25 cellular contexts compared by ENCODE assay signal in genomic region chr19:41905273-41906002, GRCh38. TPM values are rescaled to one million over a fixed set of nuclear protein-coding genes. Genes with fewer than 3 reads are reported as not detected.
DNase-seq lines count a peak whose midpoint lies in the region; ATAC-seq, FAIRE-seq and TF ChIP-seq lines count a peak whose summit lies in the region.
"Had no signal": no experiment of that assay in that cellular context is flagged by ENCODE, and none has a peak within 500 bp of the region (broad histone marks: within the 10 kb centered on the region; RNA-seq: fewer than 3 reads in every experiment).

No MANE protein-coding gene starts in this region.

- no peak overlapping the region for H2AFZ ChIP-seq in HepG2 (ENCODE audit: low read length)
- H2AFZ ChIP-seq: neural progenitor cell had no signal

- in situ Hi-C loops in HepG2 (cut with HindIII; ENCODE audit: extremely low pct_ligation_motif_present, low pct_unique_long_range_greater_than_20kb) = no loop called here

- TF ChIP-seq CTCF in HepG2 (CRISPR knock-in tag; IDR thresholded peaks at IDR 0.05) (no peak), right lobe of liver (IDR thresholded peaks at IDR 0.05) (no peak), BE2C (IDR thresholded peaks at IDR 0.05; ENCODE audit: low read depth, low read length) (no peak)

- peak overlapping the region; percentile 75 for H3K27ac Mint-ChIP-seq in central memory CD8-positive, alpha-beta T cell (ENCODE audit: low read depth)
- no peak overlapping the region for H3K27ac Mint-ChIP-seq in activated naive CD4-positive, alpha-beta T cell treated with anti-CD3 and anti-CD28 coated beads for 36 hours
- H3K27ac Mint-ChIP-seq: activated CD4-positive, alpha-beta memory T cell treated with anti-CD3 and anti-CD28 coated beads for 36 hours; neural progenitor cell; T-helper 1 cell treated with Interleukin-12 subunit alpha and Interleukin-12 subunit beta and Interleukin-4 antibody, amounts not matched to agents 30 μg/mL and 1 μg/mL, for 36 hours had no signal

- no peak overlapping the region for H3K4me3 Mint-ChIP-seq in central memory CD8-positive, alpha-beta T cell
- no peak overlapping the region for H3K4me3 Mint-ChIP-seq in activated naive CD4-positive, alpha-beta T cell treated with anti-CD3 and anti-CD28 coated beads for 36 hours
- H3K4me3 Mint-ChIP-seq: activated CD4-positive, alpha-beta memory T cell treated with anti-CD3 and anti-CD28 coated beads for 36 hours; neural progenitor cell; T-helper 1 cell treated with Interleukin-12 subunit alpha and Interleukin-12 subunit beta and Interleukin-4 antibody, amounts not matched to agents 30 μg/mL and 1 μg/mL, for 36 hours had no signal

- DNase-seq in HepG2 (ENCODE audit: low spot score) (no peak), right lobe of liver (no peak), SHP77 (lab: John Stamatoyannopoulos, UW) (no peak), BE2C (no peak), 8988T (no peak)
- DNase-seq in central memory CD8-positive, alpha-beta T cell (ENCODE audit: low spot score in 2 of 2) = no peak
- DNase-seq in activated naive CD4-positive, alpha-beta T cell treated with anti-CD3 and anti-CD28 coated beads for 36 hours = no peak
- DNase-seq: activated CD4-positive, alpha-beta memory T cell treated with anti-CD3 and anti-CD28 coated beads for 36 hours; activated naive CD4-positive, alpha-beta T cell treated with Interleukin-2 at 50 U/mL for 16 hours; DMS53; mesendoderm; MV-4-11; NCI-H1694 treated with DMSO at 0.1 percent for 48 hours; NCI-H69; psoas muscle; Right ventricle myocardium superior; stimulated activated CD4-positive, alpha-beta T cell treated with anti-CD3 and anti-CD28 coated beads, Interleukin-2, amount 100 ng/mL, for 48 hours had no signal

- H3K4me1 ChIP-seq in HepG2 (ENCODE audit: insufficient read depth, low read length) (peaks cover 24% of the 10 kb centered on the region), right lobe of liver (peaks cover 0 to 6% (median 2%) of the 10 kb centered on the region in 4 donors), muscle layer of duodenum (ENCODE audit: control insufficient read depth in 1 of 2, insufficient read depth in 2 of 2, low read length in 2 of 2) (no peaks in the 10 kb centered on the region), BE2C (peaks cover 7% of the 10 kb centered on the region)
- H3K4me1 ChIP-seq: ascending aorta, neural progenitor cell, psoas muscle had no signal

- H3K9me3 Mint-ChIP-seq in central memory CD8-positive, alpha-beta T cell = no peaks in the 10 kb centered on the region
- no peaks in the 10 kb centered on the region for H3K9me3 Mint-ChIP-seq in activated naive CD4-positive, alpha-beta T cell treated with anti-CD3 and anti-CD28 coated beads for 36 hours
- H3K9me3 Mint-ChIP-seq: activated CD4-positive, alpha-beta memory T cell treated with anti-CD3 and anti-CD28 coated beads for 36 hours; neural progenitor cell; T-helper 1 cell treated with Interleukin-12 subunit alpha and Interleukin-12 subunit beta and Interleukin-4 antibody, amounts not matched to agents 30 μg/mL and 1 μg/mL, for 36 hours had no signal

- H3K4me3 ChIP-seq in HepG2 (replicated peaks in 1 of 3; ENCODE audit: insufficient read depth in 1 of 3, low read depth in 2 of 3, low read length in 3 of 3) (no peak overlapping the region), right lobe of liver (no peak overlapping the region), muscle layer of duodenum (ENCODE audit: low read depth in 1 of 2, low read length in 2 of 2) (no peak overlapping the region), BE2C (ENCODE audit: low read depth, low read length) (no peak overlapping the region)
- H3K4me3 ChIP-seq: ascending aorta, neural progenitor cell, psoas muscle, smooth muscle cell had no signal

- FAIRE-seq in HepG2 (lab: Jason Lieb, UNC) = no peak
- FAIRE-seq: GM12891 had no signal

- no peak overlapping the region for H3K27ac ChIP-seq in HepG2 (ENCODE audit: extremely low read length, insufficient read depth, low read length)
- H3K27ac ChIP-seq in right lobe of liver = no peak overlapping the region
- H3K27ac ChIP-seq in muscle layer of duodenum (ENCODE audit: low read length) = peak overlapping the region; percentile 67
- H3K27ac ChIP-seq: ascending aorta, neural progenitor cell, psoas muscle had no signal

- CTCF ChIA-PET in HepG2 (lab: Yijun Ruan, JAX; ENCODE audit: low intra/inter-chr PET ratio, low total read pairs) = interaction anchor here (0.6 kb wide), 1 partner anchor 17 kb away, joined by 3 read pairs; no protein-coding TSS in a partner anchor
- CTCF ChIA-PET in activated naive CD4-positive, alpha-beta T cell treated with anti-CD3 and anti-CD28 coated beads for 36 hours (lab: Charles Lee) = no interaction called here

- H3K27me3 Mint-ChIP-seq in central memory CD8-positive, alpha-beta T cell = no peaks in the 10 kb centered on the region
- H3K27me3 Mint-ChIP-seq in activated naive CD4-positive, alpha-beta T cell treated with anti-CD3 and anti-CD28 coated beads for 36 hours (ENCODE audit: low read depth) = no peaks in the 10 kb centered on the region
- H3K27me3 Mint-ChIP-seq: activated CD4-positive, alpha-beta memory T cell treated with anti-CD3 and anti-CD28 coated beads for 36 hours had no signal

- intact Hi-C loops in HepG2 (cut with micrococcal nuclease; ENCODE audit: unreplicated experiment) = no loop called here
- intact Hi-C loops in right lobe of liver (cut with DNase I) = no loop called here
- intact Hi-C loops in activated naive CD4-positive, alpha-beta T cell treated with anti-CD3 and anti-CD28 coated beads for 36 hours (cut with micrococcal nuclease) = no loop called here

- 98% methylated on average over 20 of the region's 24 CpGs for WGBS in HepG2 (ENCODE audit: low lambda C conversion rate)
- 80% methylated on average over 8 of the region's 24 CpGs for WGBS in right lobe of liver (ENCODE audit: insufficient coverage, low coverage, low lambda C conversion rate, missing lambda C conversion rate)

- no peaks in the 10 kb centered on the region for H3K79me2 ChIP-seq in HepG2 (ENCODE audit: insufficient read depth, low read length)

- H3K9me3 ChIP-seq in HepG2 (ENCODE audit: low read length) (no peaks in the 10 kb centered on the region), right lobe of liver (no peaks in the 10 kb centered on the region), muscle layer of duodenum (ENCODE audit: control insufficient read depth in 1 of 2, low read length in 2 of 2) (no peaks in the 10 kb centered on the region), BE2C (no peaks in the 10 kb centered on the region)
- H3K9me3 ChIP-seq: ascending aorta, psoas muscle had no signal

- TF ChIP-seq POLR2A in HepG2 (IDR thresholded peaks at IDR 0.05; ENCODE audit: insufficient read depth in 1 of 2, low read depth in 2 of 2, low read length in 2 of 2) (no peak), right lobe of liver (IDR thresholded peaks at IDR 0.05) (no peak)

- 0 out of 2 replicates have a peak, but pooled peaks cover 3% of the 10 kb centered on the region for H4K20me1 ChIP-seq in HepG2 (ENCODE audit: insufficient read depth, low read length)

- no peak for TF ChIP-seq EP300 in HepG2 (IDR thresholded peaks at IDR 0.05; ENCODE audit: low read depth in 2 of 2, low read length in 2 of 2)
- no peak for TF ChIP-seq EP300 in HepG2 (CRISPR knock-in tag; IDR thresholded peaks at IDR 0.05; ENCODE audit: borderline replicate concordance)

- ATAC-seq in HepG2 (no peak), right lobe of liver (no peak)
- no peak for ATAC-seq in central memory CD8-positive, alpha-beta T cell (replicated peaks; ENCODE audit: extremely low read depth, poor library complexity, severe bottlenecking)
- ATAC-seq: psoas muscle had no signal

- peaks cover 70% of the 10 kb centered on the region for H3K36me3 Mint-ChIP-seq in central memory CD8-positive, alpha-beta T cell (ENCODE audit: insufficient read depth)
- H3K36me3 Mint-ChIP-seq in activated naive CD4-positive, alpha-beta T cell treated with anti-CD3 and anti-CD28 coated beads for 36 hours (ENCODE audit: low read depth) = peaks cover 35% of the 10 kb centered on the region

- H3K4me2 ChIP-seq in HepG2 (ENCODE audit: low read depth, low read length) = no peak overlapping the region
- H3K4me2 ChIP-seq: neural progenitor cell, smooth muscle cell had no signal

- H3K27me3 ChIP-seq in HepG2 (ENCODE audit: control insufficient read depth in 1 of 2, insufficient read depth in 2 of 2, low read length in 2 of 2) (no peaks in the 10 kb centered on the region), right lobe of liver (no peaks in the 10 kb centered on the region), muscle layer of duodenum (ENCODE audit: low read depth, low read length) (no peaks in the 10 kb centered on the region), BE2C (peaks cover under 1% of the 10 kb centered on the region)
- H3K27me3 ChIP-seq: ascending aorta had no signal

- TF ChIP-seq RAD21 in HepG2 (CRISPR knock-in tag; IDR thresholded peaks at IDR 0.05) = no peak

- peaks cover 23 to 46% of the 10 kb centered on the region in 2 experiments; a peak in 4 of 5 replicates for H3K36me3 ChIP-seq in HepG2 (replicated peaks in 1 of 2; ENCODE audit: control insufficient read depth in 1 of 2, insufficient read depth in 2 of 2, low read length in 2 of 2)
- H3K36me3 ChIP-seq in right lobe of liver = peaks cover 0 to 43% (median 27%) of the 10 kb centered on the region in 4 donors
- peaks cover 33 to 65% of the 10 kb centered on the region in 2 donors for H3K36me3 ChIP-seq in muscle layer of duodenum (ENCODE audit: control insufficient read depth in 1 of 2, insufficient read depth in 2 of 2, low read length in 2 of 2)
- H3K36me3 ChIP-seq in BE2C = peaks cover 22% of the 10 kb centered on the region
- H3K36me3 ChIP-seq: neural progenitor cell had no signal

- POLR2A ChIA-PET in HepG2 (lab: Yijun Ruan, JAX) = interaction anchor here (0.9 kb wide), 1 partner anchor 17 kb away, joined by 3 read pairs; no protein-coding TSS in a partner anchor

- H3K9ac ChIP-seq in HepG2 (ENCODE audit: insufficient read depth, low read depth, low read length) = no peak overlapping the region
- H3K9ac ChIP-seq: neural progenitor cell had no signal

- peaks cover 51% of the 10 kb centered on the region for H3K4me1 Mint-ChIP-seq in central memory CD8-positive, alpha-beta T cell
- peaks cover 29% of the 10 kb centered on the region for H3K4me1 Mint-ChIP-seq in activated naive CD4-positive, alpha-beta T cell treated with anti-CD3 and anti-CD28 coated beads for 36 hours (ENCODE audit: low read depth)
- H3K4me1 Mint-ChIP-seq: neural progenitor cell had no signal

- BruUV-seq in HepG2 (replicated peaks; lab: Mats Ljungman, UMichigan) = no TSS peak

RNA-seq across cellular contexts. Expression of gene ARHGEF1, which starts 22.5 kb away (rescaled TPM):
- total RNA-seq in HepG2 (2016; rRNA removed; fragmentation: Illumina TruSeq; extraction: Trizol) = 26.2 and 34.7 TPM in 2 replicates
- total RNA-seq in HepG2 (2016; cell fraction: cytosol; rRNA removed; fragmentation: Illumina TruSeq; extraction: Trizol; ENCODE audit: low read depth) = 6.5 and 9.6 TPM in 2 replicates
- total RNA-seq in HepG2 (2016; cell fraction: insoluble cytoplasmic fraction; rRNA removed; fragmentation: Illumina TruSeq; extraction: Trizol) = 16.1 and 36.8 TPM in 2 replicates
- 10.4 and 11.0 TPM in 2 replicates for total RNA-seq in HepG2 (2016; cell fraction: membrane; rRNA removed; fragmentation: Illumina TruSeq; extraction: Trizol)
- total RNA-seq in HepG2 (2016; cell fraction: nucleus; rRNA removed; fragmentation: Illumina TruSeq; extraction: Trizol) = 28.3 and 29.2 TPM in 2 replicates
- 33.1 and 33.7 TPM in 2 replicates for polyA plus RNA-seq in HepG2 (2011; rRNA removed)
- 20.2 and 33.5 TPM in 2 replicates for polyA plus RNA-seq in HepG2 (2011; cell fraction: cytosol; rRNA removed)
- polyA plus RNA-seq in HepG2 (2011; cell fraction: nucleus; rRNA removed) = 215 and 292 TPM in 2 replicates
- 33.2 and 34.0 TPM in 2 replicates for polyA plus RNA-seq in HepG2 (2012)
- 3.8 and 4.4 TPM in 2 replicates for polyA plus RNA-seq in HepG2 (2016; cell fraction: cytosol; fragmentation: Illumina TruSeq; extraction: Trizol; ENCODE audit: low read depth)
- 20.7 and 29.5 TPM in 2 replicates for polyA plus RNA-seq in HepG2 (2016; cell fraction: insoluble cytoplasmic fraction; fragmentation: Illumina TruSeq; extraction: Trizol; ENCODE audit: low read depth)
- 7.4 and 8.4 TPM in 2 replicates for polyA plus RNA-seq in HepG2 (2016; cell fraction: membrane; fragmentation: Illumina TruSeq; extraction: Trizol; ENCODE audit: low read depth)
- 90.2 and 102 TPM in 2 replicates for polyA plus RNA-seq in HepG2 (2016; cell fraction: nucleus; fragmentation: Illumina TruSeq; extraction: Trizol; ENCODE audit: insufficient read depth, low read depth)
- 15.9 and 39.4 TPM in 2 replicates for polyA minus RNA-seq in HepG2 (2011; rRNA and poly(A)+ RNA removed; ENCODE audit: low replicate concordance)
- 16.3 and 26.4 TPM in 2 replicates for polyA minus RNA-seq in HepG2 (2011; cell fraction: cytosol; rRNA and poly(A)+ RNA removed)
- polyA minus RNA-seq in HepG2 (2011; cell fraction: nucleus; rRNA and poly(A)+ RNA removed) = 29.6 and 31.9 TPM in 2 replicates
- total RNA-seq in right lobe of liver = 10 to 100 TPM; 25.3 to 39.7 (median 30.2) TPM
- polyA plus RNA-seq in BE2C (2012; ENCODE audit: insufficient read depth, insufficient read length, low read depth) = 33.2 TPM
- 100 to 1,000 TPM; 246 to 260 TPM for total RNA-seq in activated naive CD4-positive, alpha-beta T cell treated with anti-CD3 and anti-CD28 coated beads for 36 hours

RNA-seq across cellular contexts. Expression of gene ERFL, which starts 22.8 kb away (rescaled TPM):
- total RNA-seq in HepG2 (2016; rRNA removed; fragmentation: Illumina TruSeq; extraction: Trizol) = not detected in 2 replicates
- total RNA-seq in HepG2 (2016; cell fraction: cytosol; rRNA removed; fragmentation: Illumina TruSeq; extraction: Trizol; ENCODE audit: low read depth) = not detected in 2 replicates
- not detected in 2 replicates for total RNA-seq in HepG2 (2016; cell fraction: insoluble cytoplasmic fraction; rRNA removed; fragmentation: Illumina TruSeq; extraction: Trizol)
- not detected in 2 replicates for total RNA-seq in HepG2 (2016; cell fraction: membrane; rRNA removed; fragmentation: Illumina TruSeq; extraction: Trizol)
- not detected in 2 replicates for total RNA-seq in HepG2 (2016; cell fraction: nucleus; rRNA removed; fragmentation: Illumina TruSeq; extraction: Trizol)
- not detected in 2 replicates for polyA plus RNA-seq in HepG2 (2011; rRNA removed)
- 0.03 TPM in 1 of 2 replicates, not detected in the other for polyA plus RNA-seq in HepG2 (2011; cell fraction: cytosol; rRNA removed)
- polyA plus RNA-seq in HepG2 (2011; cell fraction: nucleus; rRNA removed) = not detected in 2 replicates
- polyA plus RNA-seq in HepG2 (2012) = 0.07 TPM in 1 of 2 replicates, not detected in the other
- not detected in 2 replicates for polyA plus RNA-seq in HepG2 (2016; cell fraction: cytosol; fragmentation: Illumina TruSeq; extraction: Trizol; ENCODE audit: low read depth)
- polyA plus RNA-seq in HepG2 (2016; cell fraction: insoluble cytoplasmic fraction; fragmentation: Illumina TruSeq; extraction: Trizol; ENCODE audit: low read depth) = not detected in 2 replicates
- polyA plus RNA-seq in HepG2 (2016; cell fraction: membrane; fragmentation: Illumina TruSeq; extraction: Trizol; ENCODE audit: low read depth) = not detected in 2 replicates
- polyA plus RNA-seq in HepG2 (2016; cell fraction: nucleus; fragmentation: Illumina TruSeq; extraction: Trizol; ENCODE audit: insufficient read depth, low read depth) = not detected in 2 replicates
- polyA minus RNA-seq in HepG2 (2011; rRNA and poly(A)+ RNA removed; ENCODE audit: low replicate concordance) = not detected in 2 replicates
- not detected in 2 replicates for polyA minus RNA-seq in HepG2 (2011; cell fraction: cytosol; rRNA and poly(A)+ RNA removed)
- polyA minus RNA-seq in HepG2 (2011; cell fraction: nucleus; rRNA and poly(A)+ RNA removed) = not detected in 2 replicates
- not detected for total RNA-seq in right lobe of liver
- not detected for polyA plus RNA-seq in BE2C (2012; ENCODE audit: insufficient read depth, insufficient read length, low read depth)
- 1 to 10 TPM in 1 of 2 experiments, under 1 TPM in 1; 0.99 to 1.3 TPM for total RNA-seq in activated naive CD4-positive, alpha-beta T cell treated with anti-CD3 and anti-CD28 coated beads for 36 hours
- total RNA-seq: ascending aorta, glomerular endothelial cell, psoas muscle, Right ventricle myocardium superior, urinary bladder had no signal

RNA-seq across cellular contexts. Expression of gene CD79A, which starts 28.4 kb away (rescaled TPM):
- 0.27 and 0.33 TPM in 2 replicates for total RNA-seq in HepG2 (2016; rRNA removed; fragmentation: Illumina TruSeq; extraction: Trizol)
- total RNA-seq in HepG2 (2016; cell fraction: cytosol; rRNA removed; fragmentation: Illumina TruSeq; extraction: Trizol; ENCODE audit: low read depth) = 0.26 and 0.51 TPM in 2 replicates
- 0.24 and 0.37 TPM in 2 replicates for total RNA-seq in HepG2 (2016; cell fraction: insoluble cytoplasmic fraction; rRNA removed; fragmentation: Illumina TruSeq; extraction: Trizol)
- total RNA-seq in HepG2 (2016; cell fraction: membrane; rRNA removed; fragmentation: Illumina TruSeq; extraction: Trizol) = 0.62 TPM in 1 of 2 replicates, not detected in the other
- 0.40 TPM in 1 of 2 replicates, not detected in the other for total RNA-seq in HepG2 (2016; cell fraction: nucleus; rRNA removed; fragmentation: Illumina TruSeq; extraction: Trizol)
- 0.24 and 0.30 TPM in 2 replicates for polyA plus RNA-seq in HepG2 (2011; rRNA removed)
- polyA plus RNA-seq in HepG2 (2011; cell fraction: cytosol; rRNA removed) = 0.44 and 0.52 TPM in 2 replicates
- 0.31 and 0.51 TPM in 2 replicates for polyA plus RNA-seq in HepG2 (2011; cell fraction: nucleus; rRNA removed)
- polyA plus RNA-seq in HepG2 (2012) = 0.25 TPM in 1 of 2 replicates, not detected in the other
- 0.21 and 0.44 TPM in 2 replicates for polyA plus RNA-seq in HepG2 (2016; cell fraction: cytosol; fragmentation: Illumina TruSeq; extraction: Trizol; ENCODE audit: low read depth)
- polyA plus RNA-seq in HepG2 (2016; cell fraction: insoluble cytoplasmic fraction; fragmentation: Illumina TruSeq; extraction: Trizol; ENCODE audit: low read depth) = 0.49 and 0.52 TPM in 2 replicates
- 0.69 and 1.1 TPM in 2 replicates for polyA plus RNA-seq in HepG2 (2016; cell fraction: membrane; fragmentation: Illumina TruSeq; extraction: Trizol; ENCODE audit: low read depth)
- 0.78 and 0.95 TPM in 2 replicates for polyA plus RNA-seq in HepG2 (2016; cell fraction: nucleus; fragmentation: Illumina TruSeq; extraction: Trizol; ENCODE audit: insufficient read depth, low read depth)
- polyA minus RNA-seq in HepG2 (2011; rRNA and poly(A)+ RNA removed; ENCODE audit: low replicate concordance) = 0.26 and 0.84 TPM in 2 replicates
- polyA minus RNA-seq in HepG2 (2011; cell fraction: cytosol; rRNA and poly(A)+ RNA removed) = 0.49 TPM in 1 of 2 replicates, not detected in the other
- not detected in 2 replicates for polyA minus RNA-seq in HepG2 (2011; cell fraction: nucleus; rRNA and poly(A)+ RNA removed)
- total RNA-seq in right lobe of liver = under 1 TPM in 4 of 6 experiments, not detected in 2; 0.18 to 0.71 (median 0.39) TPM
- not detected for polyA plus RNA-seq in BE2C (2012; ENCODE audit: insufficient read depth, insufficient read length, low read depth)
- total RNA-seq in activated naive CD4-positive, alpha-beta T cell treated with anti-CD3 and anti-CD28 coated beads for 36 hours = 1 to 10 TPM; 2.5 to 2.7 TPM
- total RNA-seq: ascending aorta, Right ventricle myocardium superior, smooth muscle cell had no signal

RNA-seq across cellular contexts. Expression of gene RPS19, which starts 45.4 kb away (rescaled TPM):
- total RNA-seq in HepG2 (2016; rRNA removed; fragmentation: Illumina TruSeq; extraction: Trizol) (4,758 and 5,028 TPM in 2 replicates), right lobe of liver (100 to 1,000 TPM; 347 to 556 (median 499) TPM)
- total RNA-seq in HepG2 (2016; cell fraction: cytosol; rRNA removed; fragmentation: Illumina TruSeq; extraction: Trizol; ENCODE audit: low read depth) = 8,990 and 9,707 TPM in 2 replicates
- 4,892 and 5,330 TPM in 2 replicates for total RNA-seq in HepG2 (2016; cell fraction: insoluble cytoplasmic fraction; rRNA removed; fragmentation: Illumina TruSeq; extraction: Trizol)
- total RNA-seq in HepG2 (2016; cell fraction: membrane; rRNA removed; fragmentation: Illumina TruSeq; extraction: Trizol) = 12,897 and 13,497 TPM in 2 replicates
- 1,659 and 1,838 TPM in 2 replicates for total RNA-seq in HepG2 (2016; cell fraction: nucleus; rRNA removed; fragmentation: Illumina TruSeq; extraction: Trizol)
- 1,633 and 1,983 TPM in 2 replicates for polyA plus RNA-seq in HepG2 (2011; rRNA removed)
- 4,354 and 8,495 TPM in 2 replicates for polyA plus RNA-seq in HepG2 (2011; cell fraction: cytosol; rRNA removed)
- 1,845 and 2,001 TPM in 2 replicates for polyA plus RNA-seq in HepG2 (2011; cell fraction: nucleus; rRNA removed)
- 3,093 and 4,312 TPM in 2 replicates for polyA plus RNA-seq in HepG2 (2012)
- polyA plus RNA-seq in HepG2 (2016; cell fraction: cytosol; fragmentation: Illumina TruSeq; extraction: Trizol; ENCODE audit: low read depth) = 10,211 and 10,944 TPM in 2 replicates
- polyA plus RNA-seq in HepG2 (2016; cell fraction: insoluble cytoplasmic fraction; fragmentation: Illumina TruSeq; extraction: Trizol; ENCODE audit: low read depth) = 4,747 and 4,833 TPM in 2 replicates
- polyA plus RNA-seq in HepG2 (2016; cell fraction: membrane; fragmentation: Illumina TruSeq; extraction: Trizol; ENCODE audit: low read depth) = 11,477 and 11,931 TPM in 2 replicates
- polyA plus RNA-seq in HepG2 (2016; cell fraction: nucleus; fragmentation: Illumina TruSeq; extraction: Trizol; ENCODE audit: insufficient read depth, low read depth) = 2,975 and 3,175 TPM in 2 replicates
- 958 and 1,242 TPM in 2 replicates for polyA minus RNA-seq in HepG2 (2011; rRNA and poly(A)+ RNA removed; ENCODE audit: low replicate concordance)
- 1,380 TPM in 2 replicates for polyA minus RNA-seq in HepG2 (2011; cell fraction: cytosol; rRNA and poly(A)+ RNA removed)
- polyA minus RNA-seq in HepG2 (2011; cell fraction: nucleus; rRNA and poly(A)+ RNA removed) = 385 and 466 TPM in 2 replicates
- 1,584 TPM for polyA plus RNA-seq in BE2C (2012; ENCODE audit: insufficient read depth, insufficient read length, low read depth)
- total RNA-seq in activated naive CD4-positive, alpha-beta T cell treated with anti-CD3 and anti-CD28 coated beads for 36 hours = 1,000 to 10,000 TPM; 4,092 to 4,109 TPM

RNA-seq across cellular contexts. Expression of gene RABAC1, which starts 53.7 kb away (rescaled TPM):
- total RNA-seq in HepG2 (2016; rRNA removed; fragmentation: Illumina TruSeq; extraction: Trizol) (20.7 and 37.4 TPM in 2 replicates), right lobe of liver (100 to 1,000 TPM in 2 of 6 experiments, 10 to 100 TPM in 4; 53.6 to 124 (median 75.8) TPM)
- 32.7 and 40.5 TPM in 2 replicates for total RNA-seq in HepG2 (2016; cell fraction: cytosol; rRNA removed; fragmentation: Illumina TruSeq; extraction: Trizol; ENCODE audit: low read depth)
- 21.9 and 38.8 TPM in 2 replicates for total RNA-seq in HepG2 (2016; cell fraction: insoluble cytoplasmic fraction; rRNA removed; fragmentation: Illumina TruSeq; extraction: Trizol)
- total RNA-seq in HepG2 (2016; cell fraction: membrane; rRNA removed; fragmentation: Illumina TruSeq; extraction: Trizol) = 24.1 and 26.6 TPM in 2 replicates
- total RNA-seq in HepG2 (2016; cell fraction: nucleus; rRNA removed; fragmentation: Illumina TruSeq; extraction: Trizol) = 28.4 and 29.8 TPM in 2 replicates
- polyA plus RNA-seq in HepG2 (2011; rRNA removed) = 74.0 and 91.2 TPM in 2 replicates
- 112 and 172 TPM in 2 replicates for polyA plus RNA-seq in HepG2 (2011; cell fraction: cytosol; rRNA removed)
- polyA plus RNA-seq in HepG2 (2011; cell fraction: nucleus; rRNA removed) = 93.5 and 96.2 TPM in 2 replicates
- 38.2 and 66.0 TPM in 2 replicates for polyA plus RNA-seq in HepG2 (2012)
- polyA plus RNA-seq in HepG2 (2016; cell fraction: cytosol; fragmentation: Illumina TruSeq; extraction: Trizol; ENCODE audit: low read depth) = 34.2 and 39.3 TPM in 2 replicates
- 20.0 and 22.5 TPM in 2 replicates for polyA plus RNA-seq in HepG2 (2016; cell fraction: insoluble cytoplasmic fraction; fragmentation: Illumina TruSeq; extraction: Trizol; ENCODE audit: low read depth)
- 21.0 and 26.9 TPM in 2 replicates for polyA plus RNA-seq in HepG2 (2016; cell fraction: membrane; fragmentation: Illumina TruSeq; extraction: Trizol; ENCODE audit: low read depth)
- 52.4 and 53.1 TPM in 2 replicates for polyA plus RNA-seq in HepG2 (2016; cell fraction: nucleus; fragmentation: Illumina TruSeq; extraction: Trizol; ENCODE audit: insufficient read depth, low read depth)
- polyA minus RNA-seq in HepG2 (2011; rRNA and poly(A)+ RNA removed; ENCODE audit: low replicate concordance) = 32.5 and 96.8 TPM in 2 replicates
- 26.4 and 26.8 TPM in 2 replicates for polyA minus RNA-seq in HepG2 (2011; cell fraction: cytosol; rRNA and poly(A)+ RNA removed)
- 21.6 and 26.0 TPM in 2 replicates for polyA minus RNA-seq in HepG2 (2011; cell fraction: nucleus; rRNA and poly(A)+ RNA removed)
- 203 TPM for polyA plus RNA-seq in BE2C (2012; ENCODE audit: insufficient read depth, insufficient read length, low read depth)
- total RNA-seq in activated naive CD4-positive, alpha-beta T cell treated with anti-CD3 and anti-CD28 coated beads for 36 hours = 10 to 100 TPM; 32.8 TPM
